ENCODE assay signal across 1 cellular context in the genomic region with DNA sequence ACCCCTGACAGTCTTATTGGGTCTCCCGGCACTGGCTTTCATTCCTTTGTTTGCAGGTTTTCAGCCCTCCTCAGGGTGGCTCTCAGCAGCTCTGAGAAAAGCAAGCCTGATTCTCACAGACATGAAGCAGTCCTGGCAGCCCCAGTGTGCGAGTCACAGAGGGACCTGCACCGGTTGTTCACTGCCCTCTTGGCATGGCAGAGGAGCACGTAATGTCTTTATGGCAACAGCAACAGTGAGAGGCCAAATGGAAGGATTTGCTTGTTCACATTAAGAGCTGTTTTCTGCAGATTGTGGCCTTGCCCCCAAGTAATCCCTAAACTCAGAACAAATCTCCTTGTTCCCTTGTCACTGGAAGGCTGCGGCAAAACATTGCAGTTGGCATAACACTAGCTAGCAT.
TF ChIP-seq lines count a peak whose summit lies in the region.

No MANE protein-coding gene starts in this region.

TF ChIP-seq in GM23338, 12 proteins besides CTCF, POLR2A, EP300 and RAD21 (continued from another document):
- TF ChIP-seq, protein P1, sequence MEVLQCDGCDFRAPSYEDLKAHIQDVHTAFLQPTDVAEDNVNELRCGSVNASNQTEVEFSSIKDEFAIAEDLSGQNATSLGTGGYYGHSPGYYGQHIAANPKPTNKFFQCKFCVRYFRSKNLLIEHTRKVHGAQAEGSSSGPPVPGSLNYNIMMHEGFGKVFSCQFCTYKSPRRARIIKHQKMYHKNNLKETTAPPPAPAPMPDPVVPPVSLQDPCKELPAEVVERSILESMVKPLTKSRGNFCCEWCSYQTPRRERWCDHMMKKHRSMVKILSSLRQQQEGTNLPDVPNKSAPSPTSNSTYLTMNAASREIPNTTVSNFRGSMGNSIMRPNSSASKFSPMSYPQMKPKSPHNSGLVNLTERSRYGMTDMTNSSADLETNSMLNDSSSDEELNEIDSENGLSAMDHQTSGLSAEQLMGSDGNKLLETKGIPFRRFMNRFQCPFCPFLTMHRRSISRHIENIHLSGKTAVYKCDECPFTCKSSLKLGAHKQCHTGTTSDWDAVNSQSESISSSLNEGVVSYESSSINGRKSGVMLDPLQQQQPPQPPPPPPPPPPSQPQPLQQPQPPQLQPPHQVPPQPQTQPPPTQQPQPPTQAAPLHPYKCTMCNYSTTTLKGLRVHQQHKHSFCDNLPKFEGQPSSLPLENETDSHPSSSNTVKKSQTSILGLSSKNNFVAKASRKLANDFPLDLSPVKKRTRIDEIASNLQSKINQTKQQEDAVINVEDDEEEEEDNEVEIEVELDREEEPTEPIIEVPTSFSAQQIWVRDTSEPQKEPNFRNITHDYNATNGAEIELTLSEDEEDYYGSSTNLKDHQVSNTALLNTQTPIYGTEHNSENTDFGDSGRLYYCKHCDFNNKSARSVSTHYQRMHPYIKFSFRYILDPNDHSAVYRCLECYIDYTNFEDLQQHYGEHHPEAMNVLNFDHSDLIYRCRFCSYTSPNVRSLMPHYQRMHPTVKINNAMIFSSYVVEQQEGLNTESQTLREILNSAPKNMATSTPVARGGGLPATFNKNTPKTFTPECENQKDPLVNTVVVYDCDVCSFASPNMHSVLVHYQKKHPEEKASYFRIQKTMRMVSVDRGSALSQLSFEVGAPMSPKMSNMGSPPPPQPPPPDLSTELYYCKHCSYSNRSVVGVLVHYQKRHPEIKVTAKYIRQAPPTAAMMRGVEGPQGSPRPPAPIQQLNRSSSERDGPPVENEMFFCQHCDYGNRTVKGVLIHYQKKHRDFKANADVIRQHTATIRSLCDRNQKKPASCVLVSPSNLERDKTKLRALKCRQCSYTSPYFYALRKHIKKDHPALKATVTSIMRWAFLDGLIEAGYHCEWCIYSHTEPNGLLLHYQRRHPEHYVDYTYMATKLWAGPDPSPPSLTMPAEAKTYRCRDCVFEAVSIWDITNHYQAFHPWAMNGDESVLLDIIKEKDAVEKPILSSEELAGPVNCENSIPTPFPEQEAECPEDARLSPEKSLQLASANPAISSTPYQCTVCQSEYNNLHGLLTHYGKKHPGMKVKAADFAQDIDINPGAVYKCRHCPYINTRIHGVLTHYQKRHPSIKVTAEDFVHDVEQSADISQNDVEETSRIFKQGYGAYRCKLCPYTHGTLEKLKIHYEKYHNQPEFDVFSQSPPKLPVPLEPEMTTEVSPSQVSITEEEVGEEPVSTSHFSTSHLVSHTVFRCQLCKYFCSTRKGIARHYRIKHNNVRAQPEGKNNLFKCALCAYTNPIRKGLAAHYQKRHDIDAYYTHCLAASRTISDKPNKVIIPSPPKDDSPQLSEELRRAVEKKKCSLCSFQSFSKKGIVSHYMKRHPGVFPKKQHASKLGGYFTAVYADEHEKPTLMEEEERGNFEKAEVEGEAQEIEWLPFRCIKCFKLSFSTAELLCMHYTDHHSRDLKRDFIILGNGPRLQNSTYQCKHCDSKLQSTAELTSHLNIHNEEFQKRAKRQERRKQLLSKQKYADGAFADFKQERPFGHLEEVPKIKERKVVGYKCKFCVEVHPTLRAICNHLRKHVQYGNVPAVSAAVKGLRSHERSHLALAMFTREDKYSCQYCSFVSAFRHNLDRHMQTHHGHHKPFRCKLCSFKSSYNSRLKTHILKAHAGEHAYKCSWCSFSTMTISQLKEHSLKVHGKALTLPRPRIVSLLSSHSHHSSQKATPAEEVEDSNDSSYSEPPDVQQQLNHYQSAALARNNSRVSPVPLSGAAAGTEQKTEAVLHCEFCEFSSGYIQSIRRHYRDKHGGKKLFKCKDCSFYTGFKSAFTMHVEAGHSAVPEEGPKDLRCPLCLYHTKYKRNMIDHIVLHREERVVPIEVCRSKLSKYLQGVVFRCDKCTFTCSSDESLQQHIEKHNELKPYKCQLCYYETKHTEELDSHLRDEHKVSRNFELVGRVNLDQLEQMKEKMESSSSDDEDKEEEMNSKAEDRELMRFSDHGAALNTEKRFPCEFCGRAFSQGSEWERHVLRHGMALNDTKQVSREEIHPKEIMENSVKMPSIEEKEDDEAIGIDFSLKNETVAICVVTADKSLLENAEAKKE (CRISPR knock-in tag; IDR thresholded peaks at IDR 0.05): no peak
- TF ChIP-seq EZH2 (IDR thresholded peaks at IDR 0.05; ENCODE audit: low read depth, unreplicated experiment) (no peak), STAT1 (IDR thresholded peaks at IDR 0.05; ENCODE audit: unreplicated experiment) (no peak), JUNB (IDR thresholded peaks at IDR 0.05; ENCODE audit: unreplicated experiment) (no peak), REST (IDR thresholded peaks at IDR 0.05; ENCODE audit: unreplicated experiment) (no peak), ZNF114 (CRISPR knock-in tag; IDR thresholded peaks at IDR 0.05) (no peak), ZNF331 (CRISPR knock-in tag; IDR thresholded peaks at IDR 0.05; ENCODE audit: low read depth) (no peak), NANOG (IDR thresholded peaks at IDR 0.05; ENCODE audit: borderline replicate concordance) (no peak), EZH2phosphoT487 (IDR thresholded peaks at IDR 0.05; ENCODE audit: unreplicated experiment) (no peak), ETS1 (IDR thresholded peaks at IDR 0.05) (no peak), CREB1 (CRISPR knock-in tag; IDR thresholded peaks at IDR 0.05; ENCODE audit: low read depth) (no peak)
TF ChIP-seq in GM23338: peak in this region for 0.
